17 cellular contexts compared by ENCODE assay signal in the genomic region with DNA sequence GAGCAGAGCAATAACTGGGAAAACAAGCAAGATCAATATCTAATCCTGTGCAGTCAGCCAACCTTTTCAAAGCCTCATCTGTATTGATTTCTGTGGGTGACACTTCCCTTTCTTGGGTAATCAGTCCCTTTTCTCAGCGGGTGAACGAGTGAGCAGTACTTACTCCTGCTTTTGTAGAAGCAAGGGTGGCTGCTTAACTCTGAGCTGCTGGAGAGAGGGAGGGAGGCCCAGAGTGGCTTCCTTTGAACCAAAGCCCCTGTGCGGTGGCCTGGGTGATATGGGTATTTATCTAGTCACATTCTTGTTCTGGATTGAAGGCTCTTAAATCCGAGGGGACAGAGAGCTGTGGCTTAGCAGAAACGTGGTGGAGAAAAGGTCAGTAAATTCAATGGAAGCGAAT.
DNase-seq lines count a peak whose midpoint lies in the region; ATAC-seq and TF ChIP-seq lines count a peak whose summit lies in the region.
"Had no signal": no experiment of that assay in that cellular context is flagged by ENCODE, and none has a peak within 500 bp of the region (broad histone marks: within the 10 kb centered on the region; RNA-seq: fewer than 3 reads in every experiment).

No MANE protein-coding gene starts in this region.

- H3K4me3 ChIP-seq in WERI-Rb-1 (ENCODE audit: low read depth, low read length): no peak overlapping the region
- H3K4me3 ChIP-seq in esophagus muscularis mucosa: no peak overlapping the region
- no peak overlapping the region for H3K4me3 ChIP-seq in neural progenitor cell
- no peak overlapping the region for H3K4me3 ChIP-seq in heart right ventricle
- H3K4me3 ChIP-seq: GM23338 had no signal

- H3K4me1 ChIP-seq in esophagus muscularis mucosa (no peaks in the 10 kb centered on the region), neural progenitor cell (peaks cover 20% of the 10 kb centered on the region), heart right ventricle (no peaks in the 10 kb centered on the region)
- H3K4me1 ChIP-seq: BE2C, Caco-2 had no signal

- H3K27me3 ChIP-seq in WERI-Rb-1 (ENCODE audit: insufficient read depth, low read depth, severe bottlenecking) (peaks cover 16% of the 10 kb centered on the region), esophagus muscularis mucosa (peaks cover 0 to 13% (median 0%) of the 10 kb centered on the region in 4 donors), neural progenitor cell (no peaks in the 10 kb centered on the region), heart right ventricle (peaks cover 0 to 29% (median 0%) of the 10 kb centered on the region in 7 donors)

- TF ChIP-seq EP300 in esophagus muscularis mucosa (IDR thresholded peaks at IDR 0.05): no peak

- ATAC-seq in heart right ventricle: no peak
- ATAC-seq: GM23338, HCT116 had no signal

- H3K9me3 ChIP-seq in WERI-Rb-1 (ENCODE audit: severe bottlenecking): peaks cover 9% of the 10 kb centered on the region
- peaks cover 0 to 17% (median 5%) of the 10 kb centered on the region in 4 donors for H3K9me3 ChIP-seq in esophagus muscularis mucosa
- no peaks in the 10 kb centered on the region for H3K9me3 ChIP-seq in neural progenitor cell (ENCODE audit: low read depth)
- peaks cover 0 to 26% (median 13%) of the 10 kb centered on the region in 11 donors for H3K9me3 ChIP-seq in heart right ventricle
- H3K9me3 ChIP-seq: BE2C had no signal

- TF ChIP-seq POLR2A in esophagus muscularis mucosa (IDR thresholded peaks at IDR 0.05; ENCODE audit: low read depth): no peak

- intact Hi-C loops in esophagus muscularis mucosa (cut with DNase I): no loop called here
- intact Hi-C loops in heart right ventricle (cut with DNase I): no loop called here
- intact Hi-C loops in activated T-helper 1 cell treated with anti-CD3 and anti-CD28 coated beads, Interleukin-12 subunit alpha, Interleukin-12 subunit beta, Interleukin-2, Interleukin-4 antibody, amounts not matched to agents 30 ng/mL and 10 ng/mL and 1 ng/mL, durations not matched to agents 14 hours and 24 hours and 36 hours (cut with micrococcal nuclease): no loop called here

- peaks cover 24% of the 10 kb centered on the region for H3K9me3 Mint-ChIP-seq in neural progenitor cell
- no peaks in the 10 kb centered on the region for H3K9me3 Mint-ChIP-seq in activated T-helper 1 cell treated with anti-CD3 and anti-CD28 coated beads, Interleukin-12 subunit alpha, Interleukin-12 subunit beta, Interleukin-2, Interleukin-4 antibody, amounts not matched to agents 30 ng/mL and 10 ng/mL and 1 ng/mL, durations not matched to agents 14 hours and 24 hours and 36 hours
- H3K9me3 Mint-ChIP-seq: CD4-positive, alpha-beta T cell had no signal

- H3K9ac ChIP-seq in neural progenitor cell: no peak overlapping the region

- 81% methylated on average over 6 of the region's 6 CpGs for WGBS in esophagus muscularis mucosa
- WGBS in heart right ventricle, 2 donors: 41 to 46% methylated on average over 6 of the region's 6 CpGs

- no peak for TF ChIP-seq CTCF in WERI-Rb-1 (IDR thresholded peaks at IDR 0.05; ENCODE audit: low read depth, low read length)
- TF ChIP-seq CTCF in esophagus muscularis mucosa (IDR thresholded peaks at IDR 0.05): no peak
- TF ChIP-seq CTCF in neural progenitor cell (IDR thresholded peaks at IDR 0.05): no peak
- no peak for TF ChIP-seq CTCF in heart right ventricle (IDR thresholded peaks at IDR 0.05)

- H3K4me2 ChIP-seq in neural progenitor cell: no peak overlapping the region
- H3K4me2 ChIP-seq: GM23338 had no signal

- H3K27ac ChIP-seq in WERI-Rb-1 (no peak overlapping the region), esophagus muscularis mucosa (replicated peaks in 1 of 4) (no peak overlapping the region), neural progenitor cell (peak overlapping the region; percentile 73), heart right ventricle (no peak overlapping the region)

- no peak overlapping the region for H3K4me3 Mint-ChIP-seq in neural progenitor cell
- no peak overlapping the region for H3K4me3 Mint-ChIP-seq in activated T-helper 1 cell treated with anti-CD3 and anti-CD28 coated beads, Interleukin-12 subunit alpha, Interleukin-12 subunit beta, Interleukin-2, Interleukin-4 antibody, amounts not matched to agents 30 ng/mL and 10 ng/mL and 1 ng/mL, durations not matched to agents 14 hours and 24 hours and 36 hours
- H3K4me3 Mint-ChIP-seq: CD4-positive, alpha-beta T cell; GM23338; HFFc6; IgD-negative memory B cell had no signal

- H3K36me3 ChIP-seq in WERI-Rb-1 (no peaks in the 10 kb centered on the region), esophagus muscularis mucosa (no peaks in the 10 kb centered on the region), neural progenitor cell (no peaks in the 10 kb centered on the region), heart right ventricle (no peaks in the 10 kb centered on the region)
- H3K36me3 ChIP-seq: BE2C had no signal

- no peak overlapping the region for H2AFZ ChIP-seq in neural progenitor cell (replicated peaks)
- H2AFZ ChIP-seq: GM23338 had no signal

- H3K27me3 Mint-ChIP-seq in neural progenitor cell (ENCODE audit: insufficient read depth, low read depth): no peaks in the 10 kb centered on the region
- no peaks in the 10 kb centered on the region for H3K27me3 Mint-ChIP-seq in activated T-helper 1 cell treated with anti-CD3 and anti-CD28 coated beads, Interleukin-12 subunit alpha, Interleukin-12 subunit beta, Interleukin-2, Interleukin-4 antibody, amounts not matched to agents 30 ng/mL and 10 ng/mL and 1 ng/mL, durations not matched to agents 14 hours and 24 hours and 36 hours (ENCODE audit: insufficient read depth)

- H3K4me1 Mint-ChIP-seq in neural progenitor cell: peaks cover 24% of the 10 kb centered on the region
- no peaks in the 10 kb centered on the region for H3K4me1 Mint-ChIP-seq in activated T-helper 1 cell treated with anti-CD3 and anti-CD28 coated beads, Interleukin-12 subunit alpha, Interleukin-12 subunit beta, Interleukin-2, Interleukin-4 antibody, amounts not matched to agents 30 ng/mL and 10 ng/mL and 1 ng/mL, durations not matched to agents 14 hours and 24 hours and 36 hours (ENCODE audit: low read depth)
- H3K4me1 Mint-ChIP-seq: GM23338, IgD-negative memory B cell had no signal

- no peaks in the 10 kb centered on the region for H3F3A ChIP-seq in neural progenitor cell (ENCODE audit: low read depth)

- H4K20me1 ChIP-seq in neural progenitor cell (ENCODE audit: low read depth): no peaks in the 10 kb centered on the region

- H3K36me3 Mint-ChIP-seq in neural progenitor cell: no peaks in the 10 kb centered on the region
- no peaks in the 10 kb centered on the region for H3K36me3 Mint-ChIP-seq in activated T-helper 1 cell treated with anti-CD3 and anti-CD28 coated beads, Interleukin-12 subunit alpha, Interleukin-12 subunit beta, Interleukin-2, Interleukin-4 antibody, amounts not matched to agents 30 ng/mL and 10 ng/mL and 1 ng/mL, durations not matched to agents 14 hours and 24 hours and 36 hours (ENCODE audit: low read depth)
- H3K36me3 Mint-ChIP-seq: IgD-negative memory B cell had no signal

- DNase-seq in WERI-Rb-1: peak; percentile 90
- peak; percentile 86 for DNase-seq in esophagus muscularis mucosa (ENCODE audit: extremely low spot score)
- peak; percentile 25 for DNase-seq in neural progenitor cell (ENCODE audit: low spot score)
- no peak for DNase-seq in heart right ventricle
- DNase-seq in activated T-helper 1 cell treated with anti-CD3 and anti-CD28 coated beads, Interleukin-12 subunit alpha, Interleukin-12 subunit beta, Interleukin-2, Interleukin-4 antibody, amounts not matched to agents 30 ng/mL and 10 ng/mL and 1 ng/mL, durations not matched to agents 14 hours and 24 hours and 36 hours (ENCODE audit: low spot score): no peak
- DNase-seq in ecto neural progenitor cell (ENCODE audit: low spot score): no peak
- DNase-seq: ACHN; BE2C; C1 segment of cervical spinal cord; Caco-2; CD4-positive, alpha-beta T cell; GDM1; H7; HFFc6 had no signal

- H3K27ac Mint-ChIP-seq in neural progenitor cell: peak overlapping the region; percentile 40
- no peak overlapping the region for H3K27ac Mint-ChIP-seq in activated T-helper 1 cell treated with anti-CD3 and anti-CD28 coated beads, Interleukin-12 subunit alpha, Interleukin-12 subunit beta, Interleukin-2, Interleukin-4 antibody, amounts not matched to agents 30 ng/mL and 10 ng/mL and 1 ng/mL, durations not matched to agents 14 hours and 24 hours and 36 hours
- H3K27ac Mint-ChIP-seq: CD4-positive, alpha-beta T cell; GM23338; HFFc6; IgD-negative memory B cell had no signal

- no peaks in the 10 kb centered on the region for H3K79me2 ChIP-seq in neural progenitor cell (ENCODE audit: low read depth)

Comparison
In these comparisons a context has a peak if more than half of its experiments do, and no peak if none do; other contexts are left out.
1. DNase-seq: peak in WERI-Rb-1 (single experiment), esophagus muscularis mucosa (single experiment) and neural progenitor cell (single experiment); none in heart right ventricle (0 of 2), activated T-helper 1 cell treated with anti-CD3 and anti-CD28 coated beads, Interleukin-12 subunit alpha, Interleukin-12 subunit beta, Interleukin-2, Interleukin-4 antibody, amounts not matched to agents 30 ng/mL and 10 ng/mL and 1 ng/mL, durations not matched to agents 14 hours and 24 hours and 36 hours (single experiment) and ecto neural progenitor cell (single experiment).